In genomic region chr5:12477556-12477955, GRCh38 we compare ENCODE assay signal across 27 cellular contexts.
"Had no signal": no experiment of that assay in that cellular context is flagged by ENCODE, and none has a peak within 500 bp of the region (broad histone marks: within the 10 kb centered on the region; RNA-seq: fewer than 3 reads in every experiment).

No MANE protein-coding gene starts in this region.

- H3K9me3 ChIP-seq: suprapubic skin, testis, thoracic aorta, thyroid gland, tibial artery, transverse colon, upper lobe of left lung, upper lobe of right lung, uterus, vagina had no signal

- H3K4me3 ChIP-seq: stomach, suprapubic skin, testis, thoracic aorta, thyroid gland, tibial artery, tibial nerve, transverse colon, upper lobe of left lung, upper lobe of right lung, uterus, vagina had no signal

- DNase-seq: stimulated activated CD4-positive, alpha-beta T cell treated with anti-CD3 and anti-CD28 coated beads, Interleukin-2, amount 100 ng/mL, for 48 hours; stimulated activated CD4-positive, alpha-beta T cell treated with anti-CD3 and anti-CD28 coated beads, Interleukin-4, amount 100 ng/mL, for 1 hour; stimulated activated CD4-positive, alpha-beta T cell treated with anti-CD3 and anti-CD28 coated beads, Interleukin-4, amount 100 ng/mL, for 24 hours; stimulated activated CD4-positive, alpha-beta T cell treated with anti-CD3 and anti-CD28 coated beads, Interleukin-4, amount 100 ng/mL, for 4 hours; stimulated activated CD8-positive, alpha-beta memory T cell treated with anti-CD3 and anti-CD28 coated beads, Interleukin-4, amount 100 ng/mL, for 48 hours; stimulated activated naive B cell treated with anti-CD40 and anti-IgM and Interleukin-4, amounts not matched to agents 10 μg/mL and 1 μg/mL and 100 μg/mL, for 72 hours; stimulated activated naive CD4-positive, alpha-beta T cell; stimulated activated naive CD4-positive, alpha-beta T cell treated with Interleukin-2 at 50 U/mL for 16 hours; stimulated activated naive CD8-positive, alpha-beta T cell treated with anti-CD3 and anti-CD28 coated beads, Interleukin-15, amount 100 ng/mL, for 72 hours; stimulated activated naive CD8-positive, alpha-beta T cell treated with anti-CD3 and anti-CD28 coated beads, Interleukin-15, Interleukin-2, amounts not matched to agents 100 U/mL and 50 U/mL, for 24 hours; stomach; substantia nigra; testis; thyroid gland; tibial artery; transverse colon; trophoblast cell; upper lobe of left lung; upper lobe of right lung; uterus had no signal

- H3K4me1 ChIP-seq: stomach, suprapubic skin, testis, thyroid gland, tibial artery, tibial nerve, transverse colon, upper lobe of left lung, upper lobe of right lung, uterus, vagina had no signal

- H3K27ac ChIP-seq: stomach, suprapubic skin, testis, thoracic aorta, thyroid gland, tibial artery, tibial nerve, transverse colon, upper lobe of left lung, upper lobe of right lung, uterus, vagina had no signal

- H3K27me3 ChIP-seq: stomach, suprapubic skin, testis, thyroid gland, tibial artery, tibial nerve, transverse colon, upper lobe of left lung, upper lobe of right lung, uterus, vagina had no signal

- ATAC-seq: stimulated activated effector memory CD8-positive, alpha-beta T cell treated with anti-CD3 and anti-CD28 coated beads, Interleukin-12 subunit alpha, Interleukin-12 subunit beta, amount 100 ng/mL, for 72 hours; stimulated activated memory B cell treated with anti-CD40 and anti-IgM and Interleukin-4, amounts not matched to agents 10 μg/mL and 1 μg/mL and 100 μg/mL, for 72 hours; stimulated activated naive B cell treated with anti-CD40 and anti-IgM and Interleukin-4, amounts not matched to agents 10 μg/mL and 1 μg/mL and 100 μg/mL, for 72 hours; stimulated activated naive CD8-positive, alpha-beta T cell treated with anti-CD3 and anti-CD28 coated beads, Interleukin-15, amount 100 ng/mL, for 72 hours; stimulated activated naive CD8-positive, alpha-beta T cell treated with anti-CD3 and anti-CD28 coated beads, Interleukin-15, Interleukin-2, amounts not matched to agents 100 U/mL and 50 U/mL, for 24 hours; upper lobe of right lung had no signal

- H3K36me3 ChIP-seq: stomach, suprapubic skin, thoracic aorta, thyroid gland, tibial artery, tibial nerve, transverse colon, upper lobe of left lung, upper lobe of right lung, uterus, vagina had no signal

- FAIRE-seq: urothelium cell line had no signal
